ENCODE assay signal across 1 cellular context in the genomic region with DNA sequence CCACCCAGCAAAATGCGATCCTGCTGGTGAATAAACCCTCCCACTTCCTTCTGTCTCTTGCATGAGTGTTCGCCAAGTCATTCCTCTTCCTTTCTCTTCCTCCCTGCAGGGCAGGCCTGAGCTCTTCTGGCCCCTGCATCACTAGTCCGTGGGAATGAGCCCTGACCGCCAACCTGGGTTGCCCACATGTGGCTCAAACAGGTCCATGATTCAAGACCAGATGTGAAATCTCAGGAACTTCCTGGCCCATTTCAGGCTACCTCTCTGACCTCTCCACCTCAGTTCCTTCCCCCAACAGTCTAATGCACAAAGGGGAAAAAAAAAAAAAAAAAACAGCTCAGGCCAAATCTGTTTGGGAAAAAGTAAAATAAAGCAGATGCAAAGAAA.
TF ChIP-seq lines count a peak whose summit lies in the region.

No MANE protein-coding gene starts in this region.

TF ChIP-seq in K562, 482 proteins besides CTCF, POLR2A, EP300 and RAD21 (continued from another document):
- TF ChIP-seq, protein P1, sequence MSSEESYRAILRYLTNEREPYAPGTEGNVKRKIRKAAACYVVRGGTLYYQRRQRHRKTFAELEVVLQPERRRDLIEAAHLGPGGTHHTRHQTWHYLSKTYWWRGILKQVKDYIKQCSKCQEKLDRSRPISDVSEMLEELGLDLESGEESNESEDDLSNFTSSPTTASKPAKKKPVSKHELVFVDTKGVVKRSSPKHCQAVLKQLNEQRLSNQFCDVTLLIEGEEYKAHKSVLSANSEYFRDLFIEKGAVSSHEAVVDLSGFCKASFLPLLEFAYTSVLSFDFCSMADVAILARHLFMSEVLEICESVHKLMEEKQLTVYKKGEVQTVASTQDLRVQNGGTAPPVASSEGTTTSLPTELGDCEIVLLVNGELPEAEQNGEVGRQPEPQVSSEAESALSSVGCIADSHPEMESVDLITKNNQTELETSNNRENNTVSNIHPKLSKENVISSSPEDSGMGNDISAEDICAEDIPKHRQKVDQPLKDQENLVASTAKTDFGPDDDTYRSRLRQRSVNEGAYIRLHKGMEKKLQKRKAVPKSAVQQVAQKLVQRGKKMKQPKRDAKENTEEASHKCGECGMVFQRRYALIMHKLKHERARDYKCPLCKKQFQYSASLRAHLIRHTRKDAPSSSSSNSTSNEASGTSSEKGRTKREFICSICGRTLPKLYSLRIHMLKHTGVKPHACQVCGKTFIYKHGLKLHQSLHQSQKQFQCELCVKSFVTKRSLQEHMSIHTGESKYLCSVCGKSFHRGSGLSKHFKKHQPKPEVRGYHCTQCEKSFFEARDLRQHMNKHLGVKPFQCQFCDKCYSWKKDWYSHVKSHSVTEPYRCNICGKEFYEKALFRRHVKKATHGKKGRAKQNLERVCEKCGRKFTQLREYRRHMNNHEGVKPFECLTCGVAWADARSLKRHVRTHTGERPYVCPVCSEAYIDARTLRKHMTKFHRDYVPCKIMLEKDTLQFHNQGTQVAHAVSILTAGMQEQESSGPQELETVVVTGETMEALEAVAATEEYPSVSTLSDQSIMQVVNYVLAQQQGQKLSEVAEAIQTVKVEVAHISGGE (CRISPR knock-in tag; IDR thresholded peaks at IDR 0.05): peak in 1 of 3 experiments; percentile 52; a peak in 2 of 6 replicates
- 0 out of 2 replicates have a peak, but pooled peaks have one; percentile 4 for TF ChIP-seq ZNF197 (CRISPR knock-in tag; IDR thresholded peaks at IDR 0.05; ENCODE audit: low read depth)
- TF ChIP-seq, protein P2, sequence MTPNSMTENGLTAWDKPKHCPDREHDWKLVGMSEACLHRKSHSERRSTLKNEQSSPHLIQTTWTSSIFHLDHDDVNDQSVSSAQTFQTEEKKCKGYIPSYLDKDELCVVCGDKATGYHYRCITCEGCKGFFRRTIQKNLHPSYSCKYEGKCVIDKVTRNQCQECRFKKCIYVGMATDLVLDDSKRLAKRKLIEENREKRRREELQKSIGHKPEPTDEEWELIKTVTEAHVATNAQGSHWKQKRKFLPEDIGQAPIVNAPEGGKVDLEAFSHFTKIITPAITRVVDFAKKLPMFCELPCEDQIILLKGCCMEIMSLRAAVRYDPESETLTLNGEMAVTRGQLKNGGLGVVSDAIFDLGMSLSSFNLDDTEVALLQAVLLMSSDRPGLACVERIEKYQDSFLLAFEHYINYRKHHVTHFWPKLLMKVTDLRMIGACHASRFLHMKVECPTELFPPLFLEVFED (CRISPR knock-in tag; conservative IDR thresholded peaks at IDR 0.05): no peak
- TF ChIP-seq CREB1 (IDR thresholded peaks at IDR 0.05): no peak
- peak; percentile 26; the same call in 1 of the 2 replicates for TF ChIP-seq CREB1 (CRISPR knock-in tag; IDR thresholded peaks at IDR 0.05)
- no peak for TF ChIP-seq HDAC8 (tag; IDR thresholded peaks at IDR 0.05)
- TF ChIP-seq GATAD2A (IDR thresholded peaks at IDR 0.05): 0 out of 2 replicates have a peak, but pooled peaks have one; percentile 54
- TF ChIP-seq L3MBTL2 (IDR thresholded peaks at IDR 0.05): peak; percentile 6; the same call in 1 of the 2 replicates
- TF ChIP-seq C11orf30 (IDR thresholded peaks at IDR 0.05; ENCODE audit: low read depth): peak; percentile 25; the same call in 1 of the 2 replicates
- TF ChIP-seq SPI1 (IDR thresholded peaks at IDR 0.05; ENCODE audit: borderline replicate concordance, low read depth, low read length): peak; percentile 78; the same call in 1 of the 2 replicates
- 0 out of 2 replicates have a peak, but pooled peaks have one; percentile 10 for TF ChIP-seq MTA2 (IDR thresholded peaks at IDR 0.05; ENCODE audit: low read depth)
- 0 out of 2 replicates have a peak, but pooled peaks have one; percentile 41 for TF ChIP-seq KAT7 (CRISPR knock-in tag; IDR thresholded peaks at IDR 0.05; ENCODE audit: borderline replicate concordance)
- TF ChIP-seq, protein P3, sequence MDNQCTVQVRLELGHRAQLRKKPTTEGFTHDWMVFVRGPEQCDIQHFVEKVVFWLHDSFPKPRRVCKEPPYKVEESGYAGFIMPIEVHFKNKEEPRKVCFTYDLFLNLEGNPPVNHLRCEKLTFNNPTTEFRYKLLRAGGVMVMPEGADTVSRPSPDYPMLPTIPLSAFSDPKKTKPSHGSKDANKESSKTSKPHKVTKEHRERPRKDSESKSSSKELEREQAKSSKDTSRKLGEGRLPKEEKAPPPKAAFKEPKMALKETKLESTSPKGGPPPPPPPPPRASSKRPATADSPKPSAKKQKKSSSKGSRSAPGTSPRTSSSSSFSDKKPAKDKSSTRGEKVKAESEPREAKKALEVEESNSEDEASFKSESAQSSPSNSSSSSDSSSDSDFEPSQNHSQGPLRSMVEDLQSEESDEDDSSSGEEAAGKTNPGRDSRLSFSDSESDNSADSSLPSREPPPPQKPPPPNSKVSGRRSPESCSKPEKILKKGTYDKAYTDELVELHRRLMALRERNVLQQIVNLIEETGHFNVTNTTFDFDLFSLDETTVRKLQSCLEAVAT (IDR thresholded peaks at IDR 0.05): 0 out of 4 replicates have a peak, but pooled peaks of 1 of the 2 experiments have one; percentile 28
- peak; percentile 11 for TF ChIP-seq RBBP5 (IDR thresholded peaks at IDR 0.05; ENCODE audit: borderline replicate concordance, insufficient read depth, low read length, poor library complexity, severe bottlenecking)
- TF ChIP-seq ETV1 (tag; conservative IDR thresholded peaks at IDR 0.05; ENCODE audit: low read depth): peak; percentile 15; the same call in 1 of the 2 replicates
- TF ChIP-seq ARHGAP35 (IDR thresholded peaks at IDR 0.05; ENCODE audit: partially characterized antibody): peak; percentile 19
- TF ChIP-seq TAF7 (tag; IDR thresholded peaks at IDR 0.05): peak; percentile 65; the same call in 1 of the 2 replicates
- TF ChIP-seq, protein P4, sequence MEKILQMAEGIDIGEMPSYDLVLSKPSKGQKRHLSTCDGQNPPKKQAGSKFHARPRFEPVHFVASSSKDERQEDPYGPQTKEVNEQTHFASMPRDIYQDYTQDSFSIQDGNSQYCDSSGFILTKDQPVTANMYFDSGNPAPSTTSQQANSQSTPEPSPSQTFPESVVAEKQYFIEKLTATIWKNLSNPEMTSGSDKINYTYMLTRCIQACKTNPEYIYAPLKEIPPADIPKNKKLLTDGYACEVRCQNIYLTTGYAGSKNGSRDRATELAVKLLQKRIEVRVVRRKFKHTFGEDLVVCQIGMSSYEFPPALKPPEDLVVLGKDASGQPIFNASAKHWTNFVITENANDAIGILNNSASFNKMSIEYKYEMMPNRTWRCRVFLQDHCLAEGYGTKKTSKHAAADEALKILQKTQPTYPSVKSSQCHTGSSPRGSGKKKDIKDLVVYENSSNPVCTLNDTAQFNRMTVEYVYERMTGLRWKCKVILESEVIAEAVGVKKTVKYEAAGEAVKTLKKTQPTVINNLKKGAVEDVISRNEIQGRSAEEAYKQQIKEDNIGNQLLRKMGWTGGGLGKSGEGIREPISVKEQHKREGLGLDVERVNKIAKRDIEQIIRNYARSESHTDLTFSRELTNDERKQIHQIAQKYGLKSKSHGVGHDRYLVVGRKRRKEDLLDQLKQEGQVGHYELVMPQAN (IDR thresholded peaks at IDR 0.05; ENCODE audit: borderline replicate concordance): 0 out of 2 replicates have a peak, but pooled peaks have one; percentile 11
- TF ChIP-seq CHAMP1 (IDR thresholded peaks at IDR 0.05): no peak
- TF ChIP-seq MAFK (IDR thresholded peaks at IDR 0.05; ENCODE audit: low read length): no peak
- TF ChIP-seq SRF (CRISPR knock-in tag; IDR thresholded peaks at IDR 0.05): peak in 1 of 2 experiments; percentile 68; a peak in 1 of 4 replicates
- TF ChIP-seq ZNF316 (IDR thresholded peaks at IDR 0.05): peak; percentile 40
- TF ChIP-seq PCBP1 (IDR thresholded peaks at IDR 0.05; ENCODE audit: low read depth, low read length, poor library complexity, severe bottlenecking): no peak
- peak; percentile 22; the same call in 1 of the 2 replicates for TF ChIP-seq GABPB1 (CRISPR knock-in tag; IDR thresholded peaks at IDR 0.05)
- TF ChIP-seq ZFX (CRISPR knock-in tag; IDR thresholded peaks at IDR 0.05): 0 out of 2 replicates have a peak, but pooled peaks have one; percentile 36
- TF ChIP-seq ZNF23 (CRISPR knock-in tag; IDR thresholded peaks at IDR 0.05): no peak
- TF ChIP-seq ZC3H11A (IDR thresholded peaks at IDR 0.05; ENCODE audit: low read depth, low read length): no peak
- TF ChIP-seq ZC3H8 (IDR thresholded peaks at IDR 0.05): 0 out of 2 replicates have a peak, but pooled peaks have one; percentile 68
- TF ChIP-seq NFE2 (IDR thresholded peaks at IDR 0.05; ENCODE audit: low read depth): peak; percentile 66
- peak; percentile 43; the same call in 1 of the 2 replicates for TF ChIP-seq ARID2 (IDR thresholded peaks at IDR 0.05)
- TF ChIP-seq GTF2E2 (tag; IDR thresholded peaks at IDR 0.05): peak; percentile 16; the same call in 1 of the 2 replicates
- TF ChIP-seq, protein P5, sequence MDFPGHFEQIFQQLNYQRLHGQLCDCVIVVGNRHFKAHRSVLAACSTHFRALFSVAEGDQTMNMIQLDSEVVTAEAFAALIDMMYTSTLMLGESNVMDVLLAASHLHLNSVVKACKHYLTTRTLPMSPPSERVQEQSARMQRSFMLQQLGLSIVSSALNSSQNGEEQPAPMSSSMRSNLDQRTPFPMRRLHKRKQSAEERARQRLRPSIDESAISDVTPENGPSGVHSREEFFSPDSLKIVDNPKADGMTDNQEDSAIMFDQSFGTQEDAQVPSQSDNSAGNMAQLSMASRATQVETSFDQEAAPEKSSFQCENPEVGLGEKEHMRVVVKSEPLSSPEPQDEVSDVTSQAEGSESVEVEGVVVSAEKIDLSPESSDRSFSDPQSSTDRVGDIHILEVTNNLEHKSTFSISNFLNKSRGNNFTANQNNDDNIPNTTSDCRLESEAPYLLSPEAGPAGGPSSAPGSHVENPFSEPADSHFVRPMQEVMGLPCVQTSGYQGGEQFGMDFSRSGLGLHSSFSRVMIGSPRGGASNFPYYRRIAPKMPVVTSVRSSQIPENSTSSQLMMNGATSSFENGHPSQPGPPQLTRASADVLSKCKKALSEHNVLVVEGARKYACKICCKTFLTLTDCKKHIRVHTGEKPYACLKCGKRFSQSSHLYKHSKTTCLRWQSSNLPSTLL (IDR thresholded peaks at IDR 0.05): 0 out of 2 replicates have a peak, but pooled peaks have one; percentile 41
- TF ChIP-seq HDGF (IDR thresholded peaks at IDR 0.05): peak; percentile 18; the same call in 1 of the 2 replicates
